ENCODE assay signal across 22 cellular contexts in genomic region chr13:59659981-59660380, GRCh38.
"Had no signal": no experiment of that assay in that cellular context is flagged by ENCODE, and none has a peak within 500 bp of the region (broad histone marks: within the 10 kb centered on the region; RNA-seq: fewer than 3 reads in every experiment).

No MANE protein-coding gene starts in this region.

- ATAC-seq: effector memory CD8-positive, alpha-beta T cell; esophagus mucosa; foreskin keratinocyte; gastrocnemius medialis; gastroesophageal sphincter had no signal

- DNase-seq: colonic mucosa; cortex of kidney; dermis blood vessel endothelial cell; dorsolateral prefrontal cortex; effector CD4-positive, alpha-beta T cell; effector CD8-positive, alpha-beta T cell; effector memory CD4-positive, alpha-beta T cell; effector memory CD8-positive, alpha-beta T cell; endodermal cell; erythroblast; esophagus squamous epithelium; foreskin fibroblast; foreskin keratinocyte; foreskin melanocyte; gastrocnemius medialis; glutamatergic neuron; head of caudate nucleus; heart left ventricle; heart right ventricle had no signal

- H3K27ac Mint-ChIP-seq: dendritic cell treated with granulocyte-macrophage colony-stimulating factor and Interleukin-4, amounts not matched to agents 40 ng/mL and 50 ng/mL, for 4 days; effector memory CD8-positive, alpha-beta T cell; endodermal cell had no signal

- H3K9me3 Mint-ChIP-seq: dendritic cell treated with granulocyte-macrophage colony-stimulating factor and Interleukin-4, amounts not matched to agents 40 ng/mL and 50 ng/mL, for 4 days; effector memory CD8-positive, alpha-beta T cell; endodermal cell had no signal

- H3K4me3 Mint-ChIP-seq: dendritic cell treated with granulocyte-macrophage colony-stimulating factor and Interleukin-4, amounts not matched to agents 40 ng/mL and 50 ng/mL, for 4 days; effector memory CD8-positive, alpha-beta T cell; endodermal cell had no signal
